ENCODE assay signal across 22 cellular contexts in the genomic region with DNA sequence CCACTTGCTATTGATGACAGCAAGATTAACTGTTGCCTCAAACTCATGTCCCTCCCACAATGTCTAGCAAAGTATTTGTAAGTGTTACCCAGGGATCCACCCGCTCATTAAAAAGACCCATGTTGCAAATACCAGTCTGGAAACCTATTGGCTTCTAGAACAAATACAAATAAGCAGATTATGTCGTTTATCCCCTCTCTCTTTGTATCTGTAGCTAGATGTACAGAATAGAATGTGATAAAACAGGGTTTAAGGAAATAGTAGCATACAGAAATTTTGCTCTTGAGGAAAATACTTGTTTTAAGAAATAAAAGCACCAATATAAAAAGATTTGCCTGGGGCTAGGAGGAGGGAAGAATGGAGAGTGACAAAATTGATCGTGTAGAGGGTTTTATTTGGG.
DNase-seq lines count a peak whose midpoint lies in the region; FAIRE-seq and TF ChIP-seq lines count a peak whose summit lies in the region.
"Had no signal": no experiment of that assay in that cellular context is flagged by ENCODE, and none has a peak within 500 bp of the region (broad histone marks: within the 10 kb centered on the region; RNA-seq: fewer than 3 reads in every experiment).

No MANE protein-coding gene starts in this region.

- H3K27ac ChIP-seq in astrocyte (ENCODE audit: low read depth, low read length) (no peak overlapping the region), neural progenitor cell (no peak overlapping the region)
- H3K27ac ChIP-seq: 22Rv1, BLaER1, C4-2B had no signal

- no peak overlapping the region for H3K27ac Mint-ChIP-seq in astrocyte (ENCODE audit: unreplicated experiment)
- no peak overlapping the region for H3K27ac Mint-ChIP-seq in neural progenitor cell
- H3K27ac Mint-ChIP-seq: B cell; CD4-positive, CD25-positive, alpha-beta regulatory T cell; CD8-positive, alpha-beta T cell had no signal

- peaks cover 18% of the 10 kb centered on the region for H3F3A ChIP-seq in neural progenitor cell (ENCODE audit: low read depth)

- H3K79me2 ChIP-seq in astrocyte (ENCODE audit: insufficient read depth, low read length) = no peaks in the 10 kb centered on the region
- H3K79me2 ChIP-seq in neural progenitor cell (ENCODE audit: low read depth) = no peaks in the 10 kb centered on the region

- DNase-seq in NCI-H748 (lab: John Stamatoyannopoulos, UW; ENCODE audit: unreplicated experiment) (peak; percentile 54), NCI-H748 treated with DMSO at 0.1 percent for 48 hours (lab: John Stamatoyannopoulos, UW) (no peak), astrocyte (ENCODE audit: low read depth) (no peak), neural progenitor cell (ENCODE audit: low spot score) (no peak), lower leg skin (ENCODE audit: low spot score in 2 of 2) (no peak), LoVo (ENCODE audit: low spot score) (no peak)
- DNase-seq: Caco-2; CD4-positive, CD25-positive, alpha-beta regulatory T cell; CD8-positive, alpha-beta T cell; DMS 273 treated with DMSO at 0.1 percent for 48 hours; DMS79; EL; GF-D8; H7 had no signal

- no peak overlapping the region for H3K4me2 ChIP-seq in astrocyte (ENCODE audit: low read length)
- H3K4me2 ChIP-seq in neural progenitor cell = no peak overlapping the region
- H3K4me2 ChIP-seq: BLaER1 had no signal

- H3K27me3 ChIP-seq in astrocyte (ENCODE audit: insufficient read depth, low read length) = peaks cover 25% of the 10 kb centered on the region
- H3K27me3 ChIP-seq in neural progenitor cell = peaks cover 39% of the 10 kb centered on the region

- peaks cover 50% of the 10 kb centered on the region for H3K27me3 Mint-ChIP-seq in astrocyte (ENCODE audit: low read depth, unreplicated experiment)
- peaks cover 3% of the 10 kb centered on the region for H3K27me3 Mint-ChIP-seq in neural progenitor cell (ENCODE audit: insufficient read depth, low read depth)

- H3K36me3 Mint-ChIP-seq in astrocyte (ENCODE audit: low read depth, unreplicated experiment) (no peaks in the 10 kb centered on the region), neural progenitor cell (peaks cover 4% of the 10 kb centered on the region)
- H3K36me3 Mint-ChIP-seq: CD4-positive, CD25-positive, alpha-beta regulatory T cell; CD8-positive, alpha-beta T cell had no signal

- intact Hi-C loops in lower leg skin (cut with DNase I; ENCODE audit: low total_unique reads) = no loop called here

- 18 to 20% methylated on average over 3 of the region's 3 CpGs for WGBS in lower leg skin, 2 donors

- H2AFZ ChIP-seq in astrocyte (ENCODE audit: low read depth, low read length) (no peak overlapping the region), neural progenitor cell (replicated peaks) (no peak overlapping the region)

- H3K36me3 ChIP-seq in astrocyte (ENCODE audit: insufficient read depth, low read length) (no peaks in the 10 kb centered on the region), neural progenitor cell (no peaks in the 10 kb centered on the region)
- H3K36me3 ChIP-seq: BLaER1 had no signal

- H3K4me1 ChIP-seq in astrocyte (ENCODE audit: insufficient read depth, low read length) (no peaks in the 10 kb centered on the region), neural progenitor cell (peaks cover 16% of the 10 kb centered on the region)
- H3K4me1 ChIP-seq: BLaER1, Caco-2 had no signal

- H3K4me3 ChIP-seq in astrocyte (ENCODE audit: insufficient read depth, low read depth, low read length) (no peak overlapping the region), neural progenitor cell (no peak overlapping the region), lower leg skin (ENCODE audit: low read depth, poor library complexity, severe bottlenecking) (no peak overlapping the region)
- H3K4me3 ChIP-seq: BLaER1 had no signal

- no peak overlapping the region for H3K9ac ChIP-seq in astrocyte (ENCODE audit: low read length)
- no peak overlapping the region for H3K9ac ChIP-seq in neural progenitor cell
- H3K9ac ChIP-seq: BLaER1 had no signal

- TF ChIP-seq POLR2A in lower leg skin (IDR thresholded peaks at IDR 0.05) = no peak

- peak; percentile 64 for FAIRE-seq in astrocyte (lab: Jason Lieb, UNC)
- FAIRE-seq: A204.1, D721Med, GM12891, GM18507 had no signal

- H3K4me1 Mint-ChIP-seq in astrocyte (ENCODE audit: low read depth, unreplicated experiment) (no peaks in the 10 kb centered on the region), neural progenitor cell (peaks cover 56% of the 10 kb centered on the region)

- H3K9me3 Mint-ChIP-seq in astrocyte (ENCODE audit: unreplicated experiment) (no peaks in the 10 kb centered on the region), neural progenitor cell (no peaks in the 10 kb centered on the region)

- TF ChIP-seq CTCF in astrocyte (IDR thresholded peaks at IDR 0.05; ENCODE audit: insufficient read depth, low read depth, low read length) (no peak), neural progenitor cell (IDR thresholded peaks at IDR 0.05) (no peak), lower leg skin (IDR thresholded peaks at IDR 0.05) (no peak)

- H3K9me3 ChIP-seq in astrocyte (ENCODE audit: insufficient read depth, low read depth, low read length) (no peaks in the 10 kb centered on the region), neural progenitor cell (ENCODE audit: low read depth) (no peaks in the 10 kb centered on the region)
- H3K9me3 ChIP-seq: Caco-2 had no signal

- H3K4me3 Mint-ChIP-seq in astrocyte (ENCODE audit: unreplicated experiment) (no peak overlapping the region), neural progenitor cell (peak overlapping the region; percentile 36)
- H3K4me3 Mint-ChIP-seq: B cell; CD4-positive, CD25-positive, alpha-beta regulatory T cell; CD8-positive, alpha-beta T cell had no signal

- H4K20me1 ChIP-seq in astrocyte (ENCODE audit: insufficient read depth, low read length) (no peaks in the 10 kb centered on the region), neural progenitor cell (ENCODE audit: low read depth) (peaks cover 7% of the 10 kb centered on the region)
- H4K20me1 ChIP-seq: BLaER1 had no signal
